Comparison of ENCODE assay signal across 8 cellular contexts in the genomic region with DNA sequence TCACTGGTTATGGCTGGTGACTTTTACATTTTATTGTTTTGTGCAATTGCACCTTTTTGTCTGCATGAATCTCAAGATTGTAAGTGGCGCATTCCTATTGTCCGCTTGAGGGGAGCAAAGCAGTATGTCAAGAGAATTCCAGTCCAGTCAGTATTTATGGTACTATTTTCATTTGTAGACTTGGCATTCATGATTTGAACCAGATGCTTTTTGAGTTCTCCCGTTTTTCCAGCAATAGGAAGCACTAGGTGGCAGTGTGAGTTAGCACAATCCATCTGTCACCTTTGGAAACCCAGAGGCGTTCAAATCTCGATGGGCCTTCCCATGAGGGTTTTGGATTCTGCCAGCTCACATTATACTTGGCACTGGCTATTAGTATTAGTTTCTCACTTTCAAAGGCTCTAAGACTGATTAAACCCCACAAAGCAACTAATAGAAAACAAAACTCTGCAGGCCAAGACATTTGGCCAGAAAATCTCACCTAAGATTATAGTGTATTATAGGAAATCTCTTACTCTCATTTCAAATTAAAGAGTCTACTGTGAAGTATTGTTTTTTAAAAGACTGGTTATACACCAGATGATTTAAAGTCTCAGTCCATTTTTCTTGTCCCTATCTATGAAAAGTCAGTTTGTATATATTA. TPM values are rescaled to one million over a fixed set of nuclear protein-coding genes. Genes with fewer than 3 reads are reported as not detected.
DNase-seq lines count a peak whose midpoint lies in the region; ATAC-seq, FAIRE-seq and TF ChIP-seq lines count a peak whose summit lies in the region.

No MANE protein-coding gene starts in this region.

- no peak overlapping the region for H3K27ac ChIP-seq in A549
- peak overlapping the region; percentile 62 for H3K27ac ChIP-seq in osteoblast (ENCODE audit: low read depth, low read length)

- H3K4me2 ChIP-seq in A549 (no peak overlapping the region; the same call in 2 of the 3 replicates), osteoblast (ENCODE audit: insufficient read depth, low read length) (peak overlapping the region; percentile 93)

- H2AFZ ChIP-seq in osteoblast (ENCODE audit: low read length) = no peak overlapping the region

- peak overlapping the region; percentile 79 for H3K4me3 Mint-ChIP-seq in WTC11

- peaks cover 3% of the 10 kb centered on the region; the same call in 1 of the 3 replicates for H3K4me1 ChIP-seq in A549
- peaks cover 20% of the 10 kb centered on the region for H3K4me1 ChIP-seq in osteoblast (ENCODE audit: insufficient read depth, low read length)

- H3K4me1 Mint-ChIP-seq in WTC11 = peaks cover 46% of the 10 kb centered on the region

- H3K27me3 ChIP-seq in osteoblast (ENCODE audit: insufficient read depth, low read length) = no peaks in the 10 kb centered on the region

- ATAC-seq in A549 (peak in 1 of 2 experiments; percentile 58; a peak in 3 of 6 replicates), WTC11 (no peak), GM21526 (IDR thresholded peaks at IDR 0.05; ENCODE audit: low FRiP score, unreplicated experiment) (no peak)

- H3K79me2 ChIP-seq in osteoblast (ENCODE audit: insufficient read depth, low read length) = peaks cover 18% of the 10 kb centered on the region

- DNase-seq in A549 (ENCODE audit: low read depth in 1 of 2, low spot score in 1 of 2) (peak; percentile 47 to 65), GDM1 (lab: John Stamatoyannopoulos, UW) (peak; percentile 39), NCI-H146 treated with DMSO at 0.1 percent for 48 hours (lab: John Stamatoyannopoulos, UW; ENCODE audit: unreplicated experiment) (peak; percentile 40), WTC11 (ENCODE audit: low spot score) (peak; percentile 37), glomerular visceral epithelial cell (ENCODE audit: extremely low spot score) (peak; percentile 74), osteoblast (ENCODE audit: insufficient read length, low spot score, missing footprints) (peak; percentile 94)
- no peak for DNase-seq in effector CD8-positive, alpha-beta T cell (lab: John Stamatoyannopoulos, UW)

- WGBS in A549 (ENCODE audit: missing lambda C conversion rate) = 27% methylated on average over 5 of the region's 5 CpGs

- no peak overlapping the region for H3K4me3 ChIP-seq in A549
- H3K4me3 ChIP-seq in osteoblast (ENCODE audit: insufficient read depth, low read length) = peak overlapping the region; percentile 78

- TF ChIP-seq CTCF in A549 (IDR thresholded peaks at IDR 0.05) (peak; percentile 85), WTC11 (IDR thresholded peaks at IDR 0.05) (no peak), osteoblast (IDR thresholded peaks at IDR 0.05; ENCODE audit: extremely low read depth, low read depth, low read length) (peak; percentile 85)

- no peak for TF ChIP-seq EP300 in A549 (IDR thresholded peaks at IDR 0.05)

- H3K9me3 ChIP-seq in A549 (no peaks in the 10 kb centered on the region), osteoblast (ENCODE audit: low read depth, low read length) (no peaks in the 10 kb centered on the region)

- H3K36me3 Mint-ChIP-seq in WTC11 = peaks cover 31% of the 10 kb centered on the region

- peaks cover 25% of the 10 kb centered on the region for H3K27me3 Mint-ChIP-seq in WTC11 (ENCODE audit: low read depth)

- no peak overlapping the region for H3K27ac Mint-ChIP-seq in WTC11

- no peaks in the 10 kb centered on the region for H3K9me3 Mint-ChIP-seq in WTC11

- peak; percentile 59 for FAIRE-seq in A549 (lab: Jason Lieb, UNC)

- POLR2A ChIA-PET in A549 (lab: Yijun Ruan, JAX) = interaction anchor here (3.2 kb wide), 1 partner anchor 139 kb away, joined by 23 read pairs; no protein-coding TSS in a partner anchor
- POLR2A ChIA-PET in WTC11 (lab: Charles Lee) = no interaction called here

- TF ChIP-seq POLR2A in A549 (IDR thresholded peaks at IDR 0.05; ENCODE audit: low read length) = no peak

- peak; percentile 90 to 95 for TF ChIP-seq RAD21 in A549 (conservative IDR thresholded peaks at IDR 0.05 in 1 of 2, IDR thresholded peaks at IDR 0.05 in 1 of 2)

- CTCF ChIA-PET in A549 (lab: Yijun Ruan, JAX) = interaction anchor here (0.6 to 8.7 kb wide), 31 partner anchors 9 to 488 kb away, joined by 3 to 78 read pairs (median 4); no protein-coding TSS in a partner anchor
- CTCF ChIA-PET in WTC11 (lab: Charles Lee) = interaction anchor here (0.5 to 6.2 kb wide), 12 partner anchors 13 to 415 kb away, joined by 3 to 40 read pairs (median 4); no protein-coding TSS in a partner anchor

- peaks cover 40% of the 10 kb centered on the region for H3K36me3 ChIP-seq in osteoblast (ENCODE audit: insufficient read depth, low read length)

- no peaks in the 10 kb centered on the region for H4K20me1 ChIP-seq in osteoblast (ENCODE audit: insufficient read depth, low read length)

TF ChIP-seq in A549, 52 proteins besides CTCF, POLR2A, EP300 and RAD21:
- TF ChIP-seq, protein P1, sequence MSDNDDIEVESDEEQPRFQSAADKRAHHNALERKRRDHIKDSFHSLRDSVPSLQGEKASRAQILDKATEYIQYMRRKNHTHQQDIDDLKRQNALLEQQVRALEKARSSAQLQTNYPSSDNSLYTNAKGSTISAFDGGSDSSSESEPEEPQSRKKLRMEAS (IDR thresholded peaks at IDR 0.05) = no peak
- peak; percentile 90 for TF ChIP-seq SMC3 (IDR thresholded peaks at IDR 0.05)
- TF ChIP-seq NR3C1 (IDR thresholded peaks at IDR 0.05) = no peak
- no peak for TF ChIP-seq HOXB5 (CRISPR knock-in tag; IDR thresholded peaks at IDR 0.05)

TF ChIP-seq in WTC11, 78 proteins besides CTCF, POLR2A, EP300 and RAD21 (continues in another document):
- TF ChIP-seq ZNF263 (CRISPR knock-in tag; IDR thresholded peaks at IDR 0.05; ENCODE audit: low read depth) = no peak
- no peak for TF ChIP-seq ZNF671 (CRISPR knock-in tag; IDR thresholded peaks at IDR 0.05)
- TF ChIP-seq, protein P2, sequence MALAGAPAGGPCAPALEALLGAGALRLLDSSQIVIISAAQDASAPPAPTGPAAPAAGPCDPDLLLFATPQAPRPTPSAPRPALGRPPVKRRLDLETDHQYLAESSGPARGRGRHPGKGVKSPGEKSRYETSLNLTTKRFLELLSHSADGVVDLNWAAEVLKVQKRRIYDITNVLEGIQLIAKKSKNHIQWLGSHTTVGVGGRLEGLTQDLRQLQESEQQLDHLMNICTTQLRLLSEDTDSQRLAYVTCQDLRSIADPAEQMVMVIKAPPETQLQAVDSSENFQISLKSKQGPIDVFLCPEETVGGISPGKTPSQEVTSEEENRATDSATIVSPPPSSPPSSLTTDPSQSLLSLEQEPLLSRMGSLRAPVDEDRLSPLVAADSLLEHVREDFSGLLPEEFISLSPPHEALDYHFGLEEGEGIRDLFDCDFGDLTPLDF (CRISPR knock-in tag; IDR thresholded peaks at IDR 0.05) = no peak
- TF ChIP-seq FOXJ3 (CRISPR knock-in tag; IDR thresholded peaks at IDR 0.05; ENCODE audit: borderline replicate concordance) = no peak
- TF ChIP-seq, protein P3, sequence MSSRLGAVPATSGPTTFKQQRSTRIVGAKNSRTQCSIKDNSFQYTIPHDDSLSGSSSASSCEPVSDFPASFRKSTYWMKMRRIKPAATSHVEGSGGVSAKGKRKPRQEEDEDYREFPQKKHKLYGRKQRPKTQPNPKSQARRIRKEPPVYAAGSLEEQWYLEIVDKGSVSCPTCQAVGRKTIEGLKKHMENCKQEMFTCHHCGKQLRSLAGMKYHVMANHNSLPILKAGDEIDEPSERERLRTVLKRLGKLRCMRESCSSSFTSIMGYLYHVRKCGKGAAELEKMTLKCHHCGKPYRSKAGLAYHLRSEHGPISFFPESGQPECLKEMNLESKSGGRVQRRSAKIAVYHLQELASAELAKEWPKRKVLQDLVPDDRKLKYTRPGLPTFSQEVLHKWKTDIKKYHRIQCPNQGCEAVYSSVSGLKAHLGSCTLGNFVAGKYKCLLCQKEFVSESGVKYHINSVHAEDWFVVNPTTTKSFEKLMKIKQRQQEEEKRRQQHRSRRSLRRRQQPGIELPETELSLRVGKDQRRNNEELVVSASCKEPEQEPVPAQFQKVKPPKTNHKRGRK (CRISPR knock-in tag; IDR thresholded peaks at IDR 0.05; ENCODE audit: borderline replicate concordance) = no peak
- TF ChIP-seq ZNF232 (CRISPR knock-in tag; IDR thresholded peaks at IDR 0.05) = no peak
- TF ChIP-seq, protein P4, sequence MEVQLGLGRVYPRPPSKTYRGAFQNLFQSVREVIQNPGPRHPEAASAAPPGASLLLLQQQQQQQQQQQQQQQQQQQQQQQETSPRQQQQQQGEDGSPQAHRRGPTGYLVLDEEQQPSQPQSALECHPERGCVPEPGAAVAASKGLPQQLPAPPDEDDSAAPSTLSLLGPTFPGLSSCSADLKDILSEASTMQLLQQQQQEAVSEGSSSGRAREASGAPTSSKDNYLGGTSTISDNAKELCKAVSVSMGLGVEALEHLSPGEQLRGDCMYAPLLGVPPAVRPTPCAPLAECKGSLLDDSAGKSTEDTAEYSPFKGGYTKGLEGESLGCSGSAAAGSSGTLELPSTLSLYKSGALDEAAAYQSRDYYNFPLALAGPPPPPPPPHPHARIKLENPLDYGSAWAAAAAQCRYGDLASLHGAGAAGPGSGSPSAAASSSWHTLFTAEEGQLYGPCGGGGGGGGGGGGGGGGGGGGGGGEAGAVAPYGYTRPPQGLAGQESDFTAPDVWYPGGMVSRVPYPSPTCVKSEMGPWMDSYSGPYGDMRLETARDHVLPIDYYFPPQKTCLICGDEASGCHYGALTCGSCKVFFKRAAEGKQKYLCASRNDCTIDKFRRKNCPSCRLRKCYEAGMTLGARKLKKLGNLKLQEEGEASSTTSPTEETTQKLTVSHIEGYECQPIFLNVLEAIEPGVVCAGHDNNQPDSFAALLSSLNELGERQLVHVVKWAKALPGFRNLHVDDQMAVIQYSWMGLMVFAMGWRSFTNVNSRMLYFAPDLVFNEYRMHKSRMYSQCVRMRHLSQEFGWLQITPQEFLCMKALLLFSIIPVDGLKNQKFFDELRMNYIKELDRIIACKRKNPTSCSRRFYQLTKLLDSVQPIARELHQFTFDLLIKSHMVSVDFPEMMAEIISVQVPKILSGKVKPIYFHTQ (CRISPR knock-in tag; IDR thresholded peaks at IDR 0.05) = no peak
- TF ChIP-seq FOXK1 (CRISPR knock-in tag; IDR thresholded peaks at IDR 0.05) = no peak

RNA-seq across cellular contexts. Expression of a gene that starts 2.2 kb away (rescaled TPM):
- polyA plus RNA-seq in A549 (2011; rRNA removed) = 0.37 and 0.45 TPM in 2 replicates
- 0.16 and 0.19 TPM in 2 replicates for polyA plus RNA-seq in A549 (2012; cell fraction: cytosol; rRNA removed)
- polyA plus RNA-seq in A549 (2012; cell fraction: nucleus; rRNA removed) = 0.19 and 0.53 TPM in 2 replicates
- polyA plus RNA-seq in A549 (2017; fragmentation: RNase III; extraction: RNeasy Plus Mini Kit Qiagen cat#74134 plus additional on column Dnase treatment) = 0.68 to 0.89 TPM (median 0.84 TPM) in 3 replicates
- 0.29 and 0.58 TPM in 2 replicates for polyA minus RNA-seq in A549 (2011; rRNA and poly(A)+ RNA removed)
- total RNA-seq in WTC11 (2021) = 19.8 to 21.2 TPM (median 20.2 TPM) in 3 replicates
- total RNA-seq in osteoblast = 74.8 and 75.6 TPM in 2 replicates
